Comparison of ENCODE assay signal across 1 cellular context in the genomic region with DNA sequence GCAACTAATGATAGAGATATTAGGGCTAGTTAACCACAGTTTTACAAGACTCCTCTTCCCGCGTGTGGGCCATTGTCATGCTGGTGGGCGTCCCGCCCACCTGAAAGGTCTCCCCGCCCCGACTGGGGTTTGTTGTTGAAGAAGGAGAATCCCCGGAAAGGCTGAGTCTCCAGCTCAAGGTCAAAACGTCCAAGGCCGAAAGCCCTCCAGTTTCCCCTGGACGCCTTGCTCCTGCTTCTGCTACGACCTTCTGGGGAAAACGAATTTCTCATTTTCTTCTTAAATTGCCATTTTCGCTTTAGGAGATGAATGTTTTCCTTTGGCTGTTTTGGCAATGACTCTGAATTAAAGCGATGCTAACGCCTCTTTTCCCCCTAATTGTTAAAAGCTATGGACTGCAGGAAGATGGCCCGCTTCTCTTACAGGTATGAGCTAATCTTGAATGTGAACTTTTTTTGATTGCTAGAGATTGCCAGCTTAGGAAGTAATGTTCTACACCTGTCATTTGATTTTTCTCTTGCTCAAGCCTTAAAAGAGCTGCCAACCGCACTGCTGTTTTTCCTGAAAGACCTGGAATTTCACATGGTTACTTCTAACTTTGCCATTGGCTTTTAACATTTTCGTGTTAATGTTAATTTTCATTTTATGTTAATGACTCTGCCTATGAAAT.
TF ChIP-seq lines count a peak whose summit lies in the region.

No MANE protein-coding gene starts in this region.

TF ChIP-seq in H1, 55 proteins besides CTCF, POLR2A, EP300 and RAD21:
- TF ChIP-seq SIN3A (conservative IDR thresholded peaks at IDR 0.05 in 1 of 2, IDR thresholded peaks at IDR 0.05 in 1 of 2; ENCODE audit: low read depth in 1 of 2, low read length in 2 of 2) (peak; percentile 13 to 46; a peak in 2 of 4 replicates), PHF8 (conservative IDR thresholded peaks at IDR 0.05; ENCODE audit: low read depth, low read length) (0 out of 2 replicates have a peak, but pooled peaks have one; percentile 36), TBP (IDR thresholded peaks at IDR 0.05; ENCODE audit: low read depth, low read length) (peak; percentile 56; the same call in 1 of the 2 replicates), POLR2AphosphoS5 (IDR thresholded peaks at IDR 0.05; ENCODE audit: low read depth, low read length) (0 out of 2 replicates have a peak, but pooled peaks have one; percentile 14)
